In genomic region chr2:70995227-70995729, GRCh38 we compare ENCODE assay signal across 7 cellular contexts.
A peak's percentile ranks its signal among the peaks of the same experiment; 100 is the strongest.
DNase-seq lines count a peak whose midpoint lies in the region; ATAC-seq lines count a peak whose summit lies in the region.

No MANE protein-coding gene starts in this region.

- DNase-seq in Kasumi-1 (lab: John Stamatoyannopoulos, UW), result peak; percentile 60 to 61
- peak in 4 of 5 donors; percentile 38 to 65 (median 48) for DNase-seq in T-helper 1 cell
- DNase-seq in central memory CD4-positive, alpha-beta T cell, result peak; percentile 64
- peak; percentile 14 to 38 for DNase-seq in stimulated activated CD8-positive, alpha-beta memory T cell treated with anti-CD3 and anti-CD28 coated beads, Interleukin-2, amount 100 ng/mL, for 1 hour (ENCODE audit: low read depth in 2 of 2)

- no peaks in the 10 kb centered on the region for H3K27me3 ChIP-seq in layer of hippocampus (ENCODE audit: control insufficient read depth, insufficient read depth, low read length)

- H3K27ac ChIP-seq in layer of hippocampus (ENCODE audit: low read depth, low read length), result peak overlapping the region; percentile 65

- H3K4me3 ChIP-seq in GM08714 (ENCODE audit: low read length), result peak overlapping the region; percentile 90

- peak; percentile 47 for ATAC-seq in GM21737 (IDR thresholded peaks at IDR 0.05; ENCODE audit: unreplicated experiment)

Comparison
In these comparisons a context has a peak if more than half of its experiments do, and no peak if none do; other contexts are left out.
1. Peak in every context shown above with its lines: DNase-seq, ATAC-seq, H3K4me3 ChIP-seq and H3K27ac ChIP-seq.